Comparison of ENCODE assay signal across 22 cellular contexts in the genomic region with DNA sequence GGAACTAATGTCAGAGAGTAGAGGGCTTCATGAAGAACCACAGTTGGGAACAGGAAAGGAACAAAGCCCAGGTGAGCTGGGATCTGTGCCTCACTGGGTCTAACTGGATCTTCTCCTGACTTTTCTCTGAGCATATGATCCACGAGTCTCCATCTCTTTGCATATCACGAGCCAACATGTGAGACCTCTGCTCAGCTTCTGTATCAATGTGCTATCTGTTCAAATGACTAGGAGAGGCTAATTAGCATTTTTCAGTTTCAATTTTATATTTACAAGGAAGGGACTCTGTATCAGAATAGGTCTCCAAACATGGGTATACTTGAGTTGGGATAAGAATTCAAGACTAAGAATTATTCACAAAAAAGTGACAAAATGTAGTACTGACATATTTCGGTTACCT.
"Had no signal": no experiment of that assay in that cellular context is flagged by ENCODE, and none has a peak within 500 bp of the region (broad histone marks: within the 10 kb centered on the region; RNA-seq: fewer than 3 reads in every experiment).

No MANE protein-coding gene starts in this region.

- H3K27ac ChIP-seq: esophagus muscularis mucosa, foreskin keratinocyte, gastrocnemius medialis, heart right ventricle, left lung, lower lobe of right lung had no signal

- H3K9me3 ChIP-seq: esophagus muscularis mucosa, gastrocnemius medialis, heart right ventricle, left lung, lower lobe of right lung, mucosa of descending colon had no signal

- H3K4me1 ChIP-seq: esophagus muscularis mucosa, foreskin keratinocyte, gastrocnemius medialis, left lung, lower lobe of right lung had no signal

- H3K36me3 ChIP-seq: esophagus muscularis mucosa, gastrocnemius medialis, heart right ventricle, left lung, lower lobe of right lung had no signal

- DNase-seq: cortex of kidney; effector CD8-positive, alpha-beta T cell; effector memory CD8-positive, alpha-beta T cell; endodermal cell; foreskin keratinocyte; gastrocnemius medialis; glutamatergic neuron; head of caudate nucleus; heart right ventricle; hippocampal formation; left cardiac atrium; left lung; left ventricle myocardium superior; lower lobe of right lung; mesenchymal stem cell; mucosa of descending colon; naive B cell; naive thymus-derived CD8-positive, alpha-beta T cell had no signal

- H3K4me3 ChIP-seq: esophagus muscularis mucosa, gastrocnemius medialis, heart right ventricle, left lung, lower lobe of right lung, mucosa of descending colon had no signal

- ATAC-seq: effector memory CD8-positive, alpha-beta T cell; foreskin keratinocyte; gastrocnemius medialis; heart right ventricle; left cardiac atrium; left lung; left ventricle myocardium superior; lower lobe of right lung; mucosa of descending colon; naive thymus-derived CD8-positive, alpha-beta T cell had no signal

- FAIRE-seq: endometrium, islet of Langerhans, keratinocyte had no signal

- H3K27me3 ChIP-seq: esophagus muscularis mucosa, foreskin keratinocyte, gastrocnemius medialis, heart right ventricle, left lung had no signal
